ENCODE assay signal across 2 cellular contexts in genomic region chr1:63516629-63517028, GRCh38.
TF ChIP-seq lines count a peak whose summit lies in the region.

No MANE protein-coding gene starts in this region.

TF ChIP-seq in HepG2, 621 proteins besides CTCF, POLR2A, EP300 and RAD21:
- TF ChIP-seq ZNF263 (CRISPR knock-in tag; IDR thresholded peaks at IDR 0.05) (no peak), SIN3B (IDR thresholded peaks at IDR 0.05; ENCODE audit: low read length) (no peak), MLLT10 (CRISPR knock-in tag; IDR thresholded peaks at IDR 0.05) (no peak), U2AF1 (optimal IDR thresholded peaks at IDR 0.05; ENCODE audit: low read depth, low read length) (no peak), HNRNPK (IDR thresholded peaks at IDR 0.05; ENCODE audit: low read depth, low read length, poor library complexity, severe bottlenecking) (no peak), KLF15 (CRISPR knock-in tag; IDR thresholded peaks at IDR 0.05; ENCODE audit: borderline replicate concordance) (no peak), NFYB (CRISPR knock-in tag; IDR thresholded peaks at IDR 0.05) (no peak), GPBP1L1 (CRISPR knock-in tag; IDR thresholded peaks at IDR 0.05) (no peak), SMC3 (IDR thresholded peaks at IDR 0.05; ENCODE audit: low read length) (no peak), ZNF407 (CRISPR knock-in tag; IDR thresholded peaks at IDR 0.05; ENCODE audit: not compliant biosample characterization) (no peak), ZNF232 (CRISPR knock-in tag; IDR thresholded peaks at IDR 0.05; ENCODE audit: borderline replicate concordance) (no peak), SKIL (CRISPR knock-in tag; IDR thresholded peaks at IDR 0.05; ENCODE audit: borderline replicate concordance) (no peak), SALL1 (CRISPR knock-in tag; IDR thresholded peaks at IDR 0.05) (no peak), ESRRA (CRISPR knock-in tag; IDR thresholded peaks at IDR 0.05; ENCODE audit: low read depth) (no peak), SMARCE1 (IDR thresholded peaks at IDR 0.05; ENCODE audit: borderline replicate concordance) (no peak)
TF ChIP-seq in HepG2: peak in this region for 0.

TF ChIP-seq in K562, 482 proteins besides CTCF, POLR2A, EP300 and RAD21:
- TF ChIP-seq SRSF7 (optimal IDR thresholded peaks at IDR 0.05; ENCODE audit: low read depth, low read length) (no peak), BHLHE40 (IDR thresholded peaks at IDR 0.05; ENCODE audit: low read length) (no peak), FOXM1 (IDR thresholded peaks at IDR 0.05; ENCODE audit: low read depth) (no peak), FOXM1 (CRISPR knock-in tag; IDR thresholded peaks at IDR 0.05; ENCODE audit: low read depth) (no peak), ZBTB1 (CRISPR knock-in tag; IDR thresholded peaks at IDR 0.05; ENCODE audit: borderline replicate concordance, low read depth) (no peak), OTX1 (CRISPR knock-in tag; IDR thresholded peaks at IDR 0.05) (no peak), NR2F6 (CRISPR knock-in tag; IDR thresholded peaks at IDR 0.05) (no peak), KLF16 (IDR thresholded peaks at IDR 0.05) (no peak), GABPA (tag; conservative IDR thresholded peaks at IDR 0.05; ENCODE audit: low read depth) (no peak), ZMIZ1 (IDR thresholded peaks at IDR 0.05; ENCODE audit: low read depth in 2 of 2, low read length in 2 of 2) (no peak), ZNF778 (CRISPR knock-in tag; IDR thresholded peaks at IDR 0.05) (no peak), TCF7L2 (IDR thresholded peaks at IDR 0.05; ENCODE audit: low read depth, low read length) (no peak), ZNF655 (CRISPR knock-in tag; IDR thresholded peaks at IDR 0.05) (no peak), ZNF133 (CRISPR knock-in tag; IDR thresholded peaks at IDR 0.05) (no peak), POLR3G (IDR thresholded peaks at IDR 0.05; ENCODE audit: extremely low read depth, insufficient read length, insufficient replicate concordance) (no peak), CREB5 (CRISPR knock-in tag; IDR thresholded peaks at IDR 0.05) (no peak), HDAC2 (IDR thresholded peaks at IDR 0.05) (no peak)
